In the genomic region with DNA sequence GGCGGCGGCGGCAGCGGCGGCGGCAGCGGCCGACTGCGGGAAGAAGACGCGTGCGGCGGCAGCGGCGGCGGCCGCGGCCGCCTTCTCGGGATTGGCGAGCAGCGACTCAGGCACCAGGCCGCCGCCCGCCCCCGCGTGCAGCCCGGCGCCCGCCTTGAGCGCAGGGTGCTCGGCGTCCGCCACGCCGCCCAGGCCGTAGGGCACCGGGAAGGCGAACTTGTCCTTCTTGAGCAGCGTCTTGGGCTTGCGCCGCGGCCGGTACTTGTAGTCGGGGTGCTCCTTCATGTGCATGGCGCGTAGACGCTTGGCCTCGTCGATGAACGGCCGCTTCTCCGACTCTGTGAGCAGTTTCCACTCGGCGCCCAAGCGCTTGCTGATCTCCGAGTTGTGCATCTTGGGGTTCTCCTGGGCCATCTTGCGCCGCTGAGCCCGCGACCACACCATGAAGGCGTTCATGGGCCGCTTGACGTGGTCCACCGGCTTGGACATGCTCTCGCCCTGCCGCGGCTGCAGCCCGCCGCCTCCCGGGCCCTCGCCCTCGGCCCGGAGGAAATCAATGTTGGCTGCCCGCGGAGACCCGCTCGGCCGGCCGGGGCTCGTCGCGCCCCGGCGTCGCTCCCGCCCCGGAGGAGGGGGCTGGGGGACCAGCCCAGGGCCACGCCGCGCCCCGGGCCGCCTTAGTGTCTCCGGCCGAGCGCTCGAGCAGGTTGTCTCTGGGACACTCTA, we compare ENCODE assay signal across 9 cellular contexts. TPM values are rescaled to one million over a fixed set of nuclear protein-coding genes. Genes with fewer than 3 reads are reported as not detected.
A peak's percentile ranks its signal among the peaks of the same experiment; 100 is the strongest.
DNase-seq lines count a peak whose midpoint lies in the region; ATAC-seq and TF ChIP-seq lines count a peak whose summit lies in the region.
"Had no signal": no experiment of that assay in that cellular context is flagged by ENCODE, and none has a peak within 500 bp of the region (broad histone marks: within the 10 kb centered on the region; RNA-seq: fewer than 3 reads in every experiment).

No MANE protein-coding gene starts in this region.

- peaks cover 2% of the 10 kb centered on the region for H3K36me3 Mint-ChIP-seq in activated CD4-positive, alpha-beta memory T cell treated with anti-CD3 and anti-CD28 coated beads for 36 hours

- H3K9ac ChIP-seq in iPS-15b (ENCODE audit: low read depth, low read length): peak overlapping the region; percentile 89
- H3K9ac ChIP-seq: BLaER1 treated with 17β-estradiol and CSF1 and Interleukin-3, amounts not matched to agents 10 nM and 100 nM had no signal

- H3K4me3 ChIP-seq in iPS-15b (ENCODE audit: low read depth, low read length): peak overlapping the region; percentile 74
- peak overlapping the region; percentile 22 to 45 for H3K4me3 ChIP-seq in tibial artery

- ATAC-seq in HG02588 (IDR thresholded peaks at IDR 0.05; ENCODE audit: unreplicated experiment): peak; percentile 37

- CTCF ChIA-PET in activated CD4-positive, alpha-beta memory T cell treated with anti-CD3 and anti-CD28 coated beads for 36 hours (lab: Charles Lee): no interaction called here

- no peak overlapping the region for H3K27ac Mint-ChIP-seq in activated CD4-positive, alpha-beta memory T cell treated with anti-CD3 and anti-CD28 coated beads for 36 hours

- H3K9me3 ChIP-seq in iPS-15b (ENCODE audit: control insufficient read depth, insufficient read depth, low read length) (no peaks in the 10 kb centered on the region), tibial artery (no peaks in the 10 kb centered on the region)

- H3K4me3 Mint-ChIP-seq in activated CD4-positive, alpha-beta memory T cell treated with anti-CD3 and anti-CD28 coated beads for 36 hours: peak overlapping the region; percentile 54

- H3K27ac ChIP-seq in tibial artery: no peak overlapping the region
- H3K27ac ChIP-seq: BLaER1 treated with 17β-estradiol and CSF1 and Interleukin-3, amounts not matched to agents 10 nM and 100 nM had no signal

- DNase-seq in NCI-H2196 (lab: John Stamatoyannopoulos, UW; ENCODE audit: unreplicated experiment) (peak; percentile 50), NCI-H2196 treated with DMSO at 0.1 percent for 48 hours (lab: John Stamatoyannopoulos, UW; ENCODE audit: unreplicated experiment) (no peak), tibial artery (peak in 1 of 2 donors; percentile 63), NCI-H510A treated with DMSO at 0.1 percent for 48 hours (lab: John Stamatoyannopoulos, UW) (no peak), HuH-7.5 (ENCODE audit: low spot score) (no peak)
- DNase-seq in activated CD4-positive, alpha-beta memory T cell treated with anti-CD3 and anti-CD28 coated beads for 36 hours: peak; percentile 28

- peaks cover 15% of the 10 kb centered on the region for H3K27me3 ChIP-seq in iPS-15b (ENCODE audit: control insufficient read depth, insufficient read depth, low read length)
- peaks cover 0 to 82% of the 10 kb centered on the region in 2 donors for H3K27me3 ChIP-seq in tibial artery

- no peaks in the 10 kb centered on the region for H3K36me3 ChIP-seq in iPS-15b (ENCODE audit: control insufficient read depth, insufficient read depth, low read length)
- H3K36me3 ChIP-seq in tibial artery: no peaks in the 10 kb centered on the region
- H3K36me3 ChIP-seq: BLaER1 treated with 17β-estradiol and CSF1 and Interleukin-3, amounts not matched to agents 10 nM and 100 nM had no signal

- peaks cover 72% of the 10 kb centered on the region for H3K27me3 Mint-ChIP-seq in activated CD4-positive, alpha-beta memory T cell treated with anti-CD3 and anti-CD28 coated beads for 36 hours

- POLR2A ChIA-PET in activated CD4-positive, alpha-beta memory T cell treated with anti-CD3 and anti-CD28 coated beads for 36 hours (lab: Charles Lee): no interaction called here

- TF ChIP-seq CTCF in tibial artery (IDR thresholded peaks at IDR 0.05): no peak

- H3K4me1 ChIP-seq in iPS-15b (ENCODE audit: control insufficient read depth, insufficient read depth, low read length) (peaks cover 12% of the 10 kb centered on the region), tibial artery (peaks cover 0 to 46% (median 41%) of the 10 kb centered on the region in 4 donors)

- no peaks in the 10 kb centered on the region for H3K9me3 Mint-ChIP-seq in activated CD4-positive, alpha-beta memory T cell treated with anti-CD3 and anti-CD28 coated beads for 36 hours

- peaks cover 21% of the 10 kb centered on the region for H3K4me1 Mint-ChIP-seq in activated CD4-positive, alpha-beta memory T cell treated with anti-CD3 and anti-CD28 coated beads for 36 hours (ENCODE audit: low read depth)

- intact Hi-C loops in activated CD4-positive, alpha-beta memory T cell treated with anti-CD3 and anti-CD28 coated beads for 36 hours (cut with micrococcal nuclease): loop anchor here (5.0 to 10.0 kb wide), 2 partner anchors 34 to 443 kb away; no protein-coding TSS in a partner anchor
- intact Hi-C loops in tibial artery (cut with DNase I; ENCODE audit: low total_unique reads): no loop called here

RNA-seq across cellular contexts. Expression of a gene that starts 0.6 kb away (rescaled TPM):
- total RNA-seq in activated CD4-positive, alpha-beta memory T cell treated with anti-CD3 and anti-CD28 coated beads for 36 hours: not detected

Comparison
In these comparisons a context has a peak if more than half of its experiments do, and no peak if none do; other contexts are left out.
1. DNase-seq: peak in NCI-H2196 (single experiment) and activated CD4-positive, alpha-beta memory T cell treated with anti-CD3 and anti-CD28 coated beads for 36 hours (single experiment); none in NCI-H2196 treated with DMSO at 0.1 percent for 48 hours (single experiment), NCI-H510A treated with DMSO at 0.1 percent for 48 hours (single experiment) and HuH-7.5 (single experiment).